In genomic region chrX:130524476-130525194, GRCh38 we compare ENCODE assay signal across 14 cellular contexts.
DNase-seq lines count a peak whose midpoint lies in the region; ATAC-seq and TF ChIP-seq lines count a peak whose summit lies in the region.
"Had no signal": no experiment of that assay in that cellular context is flagged by ENCODE, and none has a peak within 500 bp of the region (broad histone marks: within the 10 kb centered on the region; RNA-seq: fewer than 3 reads in every experiment).

No MANE protein-coding gene starts in this region.

- no peak overlapping the region for H4K8ac ChIP-seq in H9 (replicated peaks; ENCODE audit: insufficient read length, low read depth, low read length)

- no peak overlapping the region for H2BK15ac ChIP-seq in H9 (ENCODE audit: low read depth, low read length)

- H3K4me1 Mint-ChIP-seq in H9, result peaks cover 0 to 3% of the 10 kb centered on the region in 2 experiments; a peak in 2 of 4 replicates
- H3K4me1 Mint-ChIP-seq in glutamatergic neuron (ENCODE audit: low read depth, unreplicated experiment), result no peaks in the 10 kb centered on the region
- peaks cover 5% of the 10 kb centered on the region for H3K4me1 Mint-ChIP-seq in CD4-positive, alpha-beta T cell (ENCODE audit: low read depth)
- H3K4me1 Mint-ChIP-seq: activated CD8-positive, alpha-beta memory T cell treated with anti-CD3 and anti-CD28 coated beads, Interleukin-2, amount 10 ng/mL, durations not matched to agents 7 days and 5 days; WTC11 had no signal

- no peak overlapping the region for H2BK120ac ChIP-seq in H9 (ENCODE audit: low read depth, low read length, poor library complexity, severe bottlenecking)

- H2BK12ac ChIP-seq in H9 (ENCODE audit: insufficient read length, low read depth, low read length), result no peak overlapping the region

- H3K36me3 ChIP-seq in WERI-Rb-1 (no peaks in the 10 kb centered on the region), psoas muscle (ENCODE audit: insufficient read depth in 1 of 2, low read depth in 1 of 2) (no peaks in the 10 kb centered on the region)

- H3K14ac ChIP-seq in H9 (ENCODE audit: insufficient read depth, low read length), result no peak overlapping the region

- H3K27me3 Mint-ChIP-seq in H9 (ENCODE audit: low read depth), result peaks cover 6% of the 10 kb centered on the region
- H3K27me3 Mint-ChIP-seq in glutamatergic neuron (ENCODE audit: unreplicated experiment), result no peaks in the 10 kb centered on the region
- H3K27me3 Mint-ChIP-seq in CD4-positive, alpha-beta T cell, result peaks cover 7% of the 10 kb centered on the region

- H3K9me3 ChIP-seq in H9 (ENCODE audit: control insufficient read depth, low read depth, low read length) (no peaks in the 10 kb centered on the region), WERI-Rb-1 (ENCODE audit: severe bottlenecking) (no peaks in the 10 kb centered on the region), psoas muscle (no peaks in the 10 kb centered on the region)
- no peaks in the 10 kb centered on the region for H3K9me3 ChIP-seq in CD4-positive, alpha-beta T cell (ENCODE audit: control insufficient read depth, low read length)

- CTCF ChIA-PET in CD4-positive, alpha-beta T cell (lab: Charles Lee), result no interaction called here

- H3K9me3 Mint-ChIP-seq in H9 (peaks cover 0 to 14% of the 10 kb centered on the region in 2 experiments; a peak in 2 of 5 replicates), glutamatergic neuron (ENCODE audit: unreplicated experiment) (peaks cover 2% of the 10 kb centered on the region)
- no peaks in the 10 kb centered on the region for H3K9me3 Mint-ChIP-seq in CD4-positive, alpha-beta T cell
- H3K9me3 Mint-ChIP-seq: WTC11 had no signal

- H3K4me3 ChIP-seq in WERI-Rb-1 (ENCODE audit: low read depth, low read length), result peak overlapping the region; percentile 50
- H3K4me3 ChIP-seq in psoas muscle, result peak overlapping the region; percentile 46
- H3K4me3 ChIP-seq: SK-N-MC had no signal

- H3K4me3 Mint-ChIP-seq in H9 (peak overlapping the region; percentile 66 to 82), glutamatergic neuron (ENCODE audit: unreplicated experiment) (peak overlapping the region; percentile 35)
- H3K4me3 Mint-ChIP-seq in CD4-positive, alpha-beta T cell, result no peak overlapping the region
- H3K4me3 Mint-ChIP-seq: activated CD8-positive, alpha-beta memory T cell treated with anti-CD3 and anti-CD28 coated beads, Interleukin-2, amount 10 ng/mL, durations not matched to agents 7 days and 5 days had no signal

- no peaks in the 10 kb centered on the region for H3K79me2 ChIP-seq in H9 (ENCODE audit: insufficient read depth, low read length)

- no peak for DNase-seq in H9
- DNase-seq in WERI-Rb-1, result no peak
- no peak for DNase-seq in glutamatergic neuron
- no peak for DNase-seq in psoas muscle
- DNase-seq in NCI-H1105 (lab: John Stamatoyannopoulos, UW), result no peak
- no peak for DNase-seq in CD4-positive, alpha-beta T cell
- DNase-seq: activated CD8-positive, alpha-beta memory T cell treated with anti-CD3 and anti-CD28 coated beads, Interleukin-2, amount 10 ng/mL, durations not matched to agents 7 days and 5 days; activated naive CD4-positive, alpha-beta T cell treated with Interleukin-2 at 50 U/mL for 16 hours; NK-92 treated with Interleukin-12 subunit alpha and Interleukin-12 subunit beta, amount 100 ng/mL, for 24 hours had no signal

- no peak overlapping the region for H2BK20ac ChIP-seq in H9 (ENCODE audit: low read depth, low read length, poor library complexity, severe bottlenecking)

- H3K23ac ChIP-seq in H9 (ENCODE audit: insufficient read length, low read depth, low read length), result no peak overlapping the region

- H3K36me3 Mint-ChIP-seq in H9 (ENCODE audit: insufficient read depth in 1 of 3, low read depth in 3 of 3), result no peaks in the 10 kb centered on the region
- H3K36me3 Mint-ChIP-seq in glutamatergic neuron (ENCODE audit: unreplicated experiment), result peaks cover 4% of the 10 kb centered on the region
- no peaks in the 10 kb centered on the region for H3K36me3 Mint-ChIP-seq in CD4-positive, alpha-beta T cell (ENCODE audit: low read depth)
- H3K36me3 Mint-ChIP-seq: activated CD8-positive, alpha-beta memory T cell treated with anti-CD3 and anti-CD28 coated beads, Interleukin-2, amount 10 ng/mL, durations not matched to agents 7 days and 5 days; WTC11 had no signal

- no peak overlapping the region for H3T11ph ChIP-seq in H9 (ENCODE audit: low read length)

- no peak overlapping the region for H3K4ac ChIP-seq in H9 (ENCODE audit: low read depth, low read length)

- no peak overlapping the region for H3K56ac ChIP-seq in H9 (ENCODE audit: insufficient read length, low read depth, low read length)

- H3K18ac ChIP-seq in H9 (ENCODE audit: insufficient read length, low read depth, low read length), result no peak overlapping the region

- no peaks in the 10 kb centered on the region for H4K20me1 ChIP-seq in H9 (ENCODE audit: control insufficient read depth, insufficient read depth, insufficient read length)

- no peak overlapping the region for H4K91ac ChIP-seq in H9 (ENCODE audit: insufficient read length, low read depth, low read length)

- H3K27ac ChIP-seq in H9 (ENCODE audit: insufficient read length, low read depth, low read length), result no peak overlapping the region
- H3K27ac ChIP-seq in WERI-Rb-1, result no peak overlapping the region
- H3K27ac ChIP-seq in psoas muscle, result no peak overlapping the region
- H3K27ac ChIP-seq in CD4-positive, alpha-beta T cell (ENCODE audit: low read depth, low read length), result no peak overlapping the region
- H3K27ac ChIP-seq: SK-N-MC, skin epidermis had no signal

- no peak overlapping the region for H3K27ac Mint-ChIP-seq in H9
- no peak overlapping the region for H3K27ac Mint-ChIP-seq in glutamatergic neuron (ENCODE audit: unreplicated experiment)
- no peak overlapping the region for H3K27ac Mint-ChIP-seq in CD4-positive, alpha-beta T cell
- H3K27ac Mint-ChIP-seq: activated CD8-positive, alpha-beta memory T cell treated with anti-CD3 and anti-CD28 coated beads, Interleukin-2, amount 10 ng/mL, durations not matched to agents 7 days and 5 days; WTC11 had no signal

- no peak overlapping the region for H2AK5ac ChIP-seq in H9 (ENCODE audit: insufficient read length, low read length)

- no peaks in the 10 kb centered on the region for H3K23me2 ChIP-seq in H9 (ENCODE audit: insufficient read length, low read depth, low read length, poor library complexity, severe bottlenecking)

- WGBS in H9 (ENCODE audit: extremely low coverage, insufficient read length, low lambda C conversion rate), result no CpG with 5 or more reads among the region's 6 CpGs
- WGBS in psoas muscle, 3 donors, result 57 to 69% (median 66%) methylated on average over 6 of the region's 6 CpGs

- no peak overlapping the region for H3K9ac ChIP-seq in H9 (ENCODE audit: extremely low read depth, insufficient read length, low read length)

- intact Hi-C loops in psoas muscle (cut with DNase I), result no loop called here
- intact Hi-C loops in CD4-positive, alpha-beta T cell (cut with DNase I, micrococcal nuclease), result no loop called here

- H3K79me1 ChIP-seq in H9 (ENCODE audit: insufficient read depth, low read depth, low read length, poor library complexity, severe bottlenecking), result no peaks in the 10 kb centered on the region

- H4K5ac ChIP-seq in H9 (ENCODE audit: insufficient read length, low read depth, low read length), result no peak overlapping the region

- H3K27me3 ChIP-seq in H9 (ENCODE audit: insufficient read depth, low read length) (no peaks in the 10 kb centered on the region), WERI-Rb-1 (ENCODE audit: insufficient read depth, low read depth, severe bottlenecking) (no peaks in the 10 kb centered on the region), psoas muscle (ENCODE audit: insufficient read depth in 3 of 3, low read length in 2 of 3) (no peaks in the 10 kb centered on the region)
- no peaks in the 10 kb centered on the region for H3K27me3 ChIP-seq in CD4-positive, alpha-beta T cell (ENCODE audit: control insufficient read depth, insufficient read depth, low read length)

- POLR2A ChIA-PET in CD4-positive, alpha-beta T cell (lab: Charles Lee), result no interaction called here

- H3K4me1 ChIP-seq in H9 (ENCODE audit: insufficient read depth, low read length) (no peaks in the 10 kb centered on the region), psoas muscle (no peaks in the 10 kb centered on the region)

- no peak overlapping the region for H2AFZ ChIP-seq in H9 (ENCODE audit: low read length)

- no peak for TF ChIP-seq CTCF in H9 (conservative IDR thresholded peaks at IDR 0.05)
- TF ChIP-seq CTCF in WERI-Rb-1 (IDR thresholded peaks at IDR 0.05; ENCODE audit: low read depth, low read length), result no peak
- no peak for TF ChIP-seq CTCF in glutamatergic neuron (IDR thresholded peaks at IDR 0.05; ENCODE audit: partially characterized antibody, unreplicated experiment)
- no peak for TF ChIP-seq CTCF in psoas muscle (IDR thresholded peaks at IDR 0.05)
- no peak for TF ChIP-seq CTCF in CD4-positive, alpha-beta T cell (IDR thresholded peaks at IDR 0.05)

- no peak overlapping the region for H2BK5ac ChIP-seq in H9 (ENCODE audit: insufficient read length, low read length)

- no peak overlapping the region for H3K4me2 ChIP-seq in H9 (ENCODE audit: insufficient read depth, insufficient read length, low read length)

- no peak for ATAC-seq in psoas muscle
- ATAC-seq in GM21367 (IDR thresholded peaks at IDR 0.05; ENCODE audit: unreplicated experiment), result no peak
- no peak for ATAC-seq in CD4-positive, alpha-beta T cell (ENCODE audit: poor library complexity)
- ATAC-seq: activated CD8-positive, alpha-beta memory T cell treated with anti-CD3 and anti-CD28 coated beads, Interleukin-2, amount 10 ng/mL, durations not matched to agents 7 days and 5 days; HCT116; WTC11 had no signal
